In genomic region chr11:104200688-104201087, GRCh38 we compare ENCODE assay signal across 3 cellular contexts.
"Had no signal": no experiment of that assay in that cellular context is flagged by ENCODE, and none has a peak within 500 bp of the region (broad histone marks: within the 10 kb centered on the region; RNA-seq: fewer than 3 reads in every experiment).

No MANE protein-coding gene starts in this region.

- DNase-seq: GDM1, GF-D8 had no signal

- ATAC-seq: GM12878 had no signal

- H3K4me3 ChIP-seq: GM12878 had no signal
